ENCODE assay signal across 23 cellular contexts in the genomic region with DNA sequence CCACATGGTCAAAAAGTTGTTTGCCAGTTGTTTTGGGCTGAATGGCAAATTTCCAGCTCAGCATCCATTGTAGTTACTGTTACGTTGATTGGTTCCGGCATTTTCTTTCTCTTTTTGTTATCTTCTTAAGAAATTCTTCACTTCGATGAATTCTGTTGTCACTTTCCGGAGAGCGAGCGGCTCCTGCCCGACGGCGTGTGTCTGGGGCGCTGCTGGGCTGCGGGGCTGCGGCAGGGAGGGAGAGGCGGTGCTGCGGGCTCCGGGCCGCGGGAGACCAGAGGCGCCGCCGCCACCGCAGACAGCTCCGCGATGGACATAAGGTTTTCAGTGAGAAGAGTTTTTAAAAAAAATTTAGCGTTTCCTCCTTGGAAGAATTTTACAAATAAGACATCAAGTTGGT.
A peak's percentile ranks its signal among the peaks of the same experiment; 100 is the strongest.
DNase-seq lines count a peak whose midpoint lies in the region; ATAC-seq and TF ChIP-seq lines count a peak whose summit lies in the region.
"Had no signal": no experiment of that assay in that cellular context is flagged by ENCODE, and none has a peak within 500 bp of the region (broad histone marks: within the 10 kb centered on the region; RNA-seq: fewer than 3 reads in every experiment).

No MANE protein-coding gene starts in this region.

- H3K9me3 ChIP-seq in HUES48 (ENCODE audit: control insufficient read depth, insufficient read depth, low read length) (no peaks in the 10 kb centered on the region), iPS-15b (ENCODE audit: control insufficient read depth, insufficient read depth, low read length) (no peaks in the 10 kb centered on the region), trophoblast cell (ENCODE audit: insufficient read depth, low read depth, low read length) (no peaks in the 10 kb centered on the region), WERI-Rb-1 (ENCODE audit: severe bottlenecking) (no peaks in the 10 kb centered on the region)
- H3K9me3 ChIP-seq: prostate gland, testis, uterus had no signal

- H2BK120ac ChIP-seq in trophoblast cell (ENCODE audit: insufficient read depth, low read length, poor library complexity): no peak overlapping the region

- H2AFZ ChIP-seq in trophoblast cell (ENCODE audit: insufficient read depth, low read length, poor library complexity): no peak overlapping the region

- H3K4me2 ChIP-seq in trophoblast cell (ENCODE audit: low read length): peak overlapping the region; percentile 48

- no peaks in the 10 kb centered on the region for H3K4me1 ChIP-seq in HUES48 (ENCODE audit: control insufficient read depth, insufficient read depth, low read length)
- H3K4me1 ChIP-seq in iPS-15b (ENCODE audit: control insufficient read depth, insufficient read depth, low read length): no peaks in the 10 kb centered on the region
- peaks cover 0 to 2% of the 10 kb centered on the region in 2 experiments for H3K4me1 ChIP-seq in trophoblast cell (ENCODE audit: control insufficient read depth in 1 of 2, insufficient read depth in 2 of 2, low read length in 2 of 2)
- H3K4me1 ChIP-seq: prostate gland, testis, uterus had no signal

- TF ChIP-seq CTCF in WERI-Rb-1 (IDR thresholded peaks at IDR 0.05; ENCODE audit: low read depth, low read length): no peak

- H4K12ac ChIP-seq in trophoblast cell (ENCODE audit: low read depth, low read length): no peak overlapping the region

- H3K4ac ChIP-seq in trophoblast cell (ENCODE audit: low read depth, low read length): no peak overlapping the region

- H3K79me1 ChIP-seq in trophoblast cell (ENCODE audit: low read length): no peaks in the 10 kb centered on the region

- no peaks in the 10 kb centered on the region for H3K79me2 ChIP-seq in trophoblast cell (ENCODE audit: control insufficient read depth, insufficient read depth, low read length, poor library complexity)

- no peak overlapping the region for H4K8ac ChIP-seq in trophoblast cell (ENCODE audit: low read depth, low read length)

- H4K91ac ChIP-seq in trophoblast cell (ENCODE audit: low read depth, low read length): no peak overlapping the region

- H3K27ac ChIP-seq in HUES48 (ENCODE audit: low read depth, low read length): no peak overlapping the region
- H3K27ac ChIP-seq in trophoblast cell (ENCODE audit: low read depth, low read length): no peak overlapping the region
- no peak overlapping the region for H3K27ac ChIP-seq in WERI-Rb-1
- H3K27ac ChIP-seq: prostate gland, testis, uterus had no signal

- no peak overlapping the region for H2AK5ac ChIP-seq in trophoblast cell (ENCODE audit: low read length)

- H3K4me3 ChIP-seq in HUES48 (ENCODE audit: low read depth, low read length) (peak overlapping the region; percentile 24), iPS-15b (ENCODE audit: low read depth, low read length) (peak overlapping the region; percentile 15), trophoblast cell (ENCODE audit: low read depth, low read length) (no peak overlapping the region), WERI-Rb-1 (ENCODE audit: low read depth, low read length) (no peak overlapping the region)
- H3K4me3 ChIP-seq: prostate gland had no signal

- H3K23ac ChIP-seq in trophoblast cell (ENCODE audit: low read length): no peak overlapping the region

- no peak for ATAC-seq in GM19035 (IDR thresholded peaks at IDR 0.05; ENCODE audit: unreplicated experiment)
- ATAC-seq: activated CD4-positive, CD25-positive, alpha-beta regulatory T cell treated with anti-CD3 and anti-CD28 coated beads, Interleukin-2, amount 50 U/mL, for 24 hours; Panc1; stimulated activated naive CD8-positive, alpha-beta T cell treated with anti-CD3 and anti-CD28 coated beads, Interleukin-15, Interleukin-2, amounts not matched to agents 100 U/mL and 50 U/mL, for 24 hours had no signal

- whole genome bisulfite sequencing in trophoblast cell (ENCODE audit: extremely low coverage, insufficient coverage, insufficient read length): no CpG with 5 or more reads among the region's 24 CpGs

- H3K36me3 ChIP-seq in HUES48 (ENCODE audit: control insufficient read depth, insufficient read depth, low read length): no peaks in the 10 kb centered on the region
- H3K36me3 ChIP-seq in iPS-15b (ENCODE audit: control insufficient read depth, insufficient read depth, low read length): no peaks in the 10 kb centered on the region
- no peaks in the 10 kb centered on the region for H3K36me3 ChIP-seq in trophoblast cell (ENCODE audit: control insufficient read depth in 1 of 2, insufficient read depth in 2 of 2, low read length in 2 of 2)
- no peaks in the 10 kb centered on the region for H3K36me3 ChIP-seq in WERI-Rb-1
- H3K36me3 ChIP-seq: prostate gland, uterus had no signal

- DNase-seq in astrocyte of the hippocampus (ENCODE audit: low read depth, low spot score) (peak; percentile 16), trophoblast cell (peak in 1 of 2 donors; percentile 5), WERI-Rb-1 (no peak), COLO668 (lab: John Stamatoyannopoulos, UW; ENCODE audit: unreplicated experiment) (no peak)
- DNase-seq: activated CD4-positive, alpha-beta memory T cell treated with anti-CD3 and anti-CD28 coated beads, Interleukin-2, amount 10 ng/mL, durations not matched to agents 7 days and 5 days; anterior cingulate cortex; CD4-positive, CD25-positive, alpha-beta regulatory T cell; central memory CD4-positive, alpha-beta T cell; NCI-H1417 treated with DMSO at 0.1 percent for 48 hours; NCI-H2081; NCI-H2227 treated with DMSO at 0.1 percent for 48 hours; NCI-H526 treated with DMSO at 0.1 percent for 48 hours; nucleus accumbens; SIG-M5; stimulated activated naive CD8-positive, alpha-beta T cell treated with anti-CD3 and anti-CD28 coated beads, Interleukin-15, Interleukin-2, amounts not matched to agents 100 U/mL and 50 U/mL, for 24 hours; testis; uterus had no signal

- H3K27me3 ChIP-seq in HUES48 (ENCODE audit: control insufficient read depth, insufficient read depth, low read length): peaks cover 18% of the 10 kb centered on the region
- peaks cover 30% of the 10 kb centered on the region for H3K27me3 ChIP-seq in iPS-15b (ENCODE audit: control insufficient read depth, insufficient read depth, low read length)
- H3K27me3 ChIP-seq in trophoblast cell (ENCODE audit: insufficient read depth, low read length): no peaks in the 10 kb centered on the region
- H3K27me3 ChIP-seq in WERI-Rb-1 (ENCODE audit: insufficient read depth, low read depth, severe bottlenecking): peaks cover 69% of the 10 kb centered on the region
- H3K27me3 ChIP-seq: testis, uterus had no signal

- H3K9ac ChIP-seq in HUES48 (ENCODE audit: low read depth, low read length) (no peak overlapping the region), iPS-15b (ENCODE audit: low read depth, low read length) (no peak overlapping the region), trophoblast cell (ENCODE audit: low read length) (no peak overlapping the region)

- no peak overlapping the region for H2BK12ac ChIP-seq in trophoblast cell (ENCODE audit: low read length)

- no peak overlapping the region for H3K18ac ChIP-seq in trophoblast cell (ENCODE audit: low read length)

- H2BK5ac ChIP-seq in trophoblast cell (ENCODE audit: low read depth, low read length, poor library complexity): no peak overlapping the region

- no peak overlapping the region for H3K14ac ChIP-seq in trophoblast cell (ENCODE audit: low read length)

Comparison
In these comparisons a context has a peak if more than half of its experiments do, and no peak if none do; other contexts are left out.
1. H3K4me3 ChIP-seq: peak in HUES48 (single experiment) and iPS-15b (single experiment); none in trophoblast cell (single experiment) and WERI-Rb-1 (single experiment).